In the genomic region with DNA sequence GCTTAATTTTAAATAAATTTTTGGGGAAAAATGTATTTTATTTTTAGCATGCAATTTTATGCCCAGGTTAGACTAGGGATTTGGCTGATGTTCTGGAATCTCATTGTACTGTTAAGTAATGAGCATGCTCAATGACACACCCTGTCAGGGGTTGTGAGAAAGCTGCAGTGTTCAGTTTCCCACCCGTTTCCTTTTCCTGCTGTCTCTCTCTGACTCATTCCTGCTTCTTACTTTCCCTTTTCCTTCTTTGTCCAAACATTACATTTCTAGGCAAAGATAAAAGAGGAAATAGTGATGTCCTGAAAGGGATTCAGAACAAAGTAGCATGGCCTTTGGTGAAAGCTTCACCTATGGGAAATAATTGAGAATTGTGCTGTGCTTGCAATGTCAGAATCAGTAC, we compare ENCODE assay signal across 14 cellular contexts. TPM values are rescaled to one million over a fixed set of nuclear protein-coding genes. Genes with fewer than 3 reads are reported as not detected.
A peak's percentile ranks its signal among the peaks of the same experiment; 100 is the strongest.
DNase-seq lines count a peak whose midpoint lies in the region; ATAC-seq, FAIRE-seq and TF ChIP-seq lines count a peak whose summit lies in the region.
"Had no signal": no experiment of that assay in that cellular context is flagged by ENCODE, and none has a peak within 500 bp of the region (broad histone marks: within the 10 kb centered on the region; RNA-seq: fewer than 3 reads in every experiment).

No MANE protein-coding gene starts in this region.

- no peak for TF ChIP-seq RAD21 in liver (IDR thresholded peaks at IDR 0.05)
- no peak for TF ChIP-seq RAD21 in HepG2 (CRISPR knock-in tag; IDR thresholded peaks at IDR 0.05)

- FAIRE-seq in HepG2 (lab: Jason Lieb, UNC) (no peak), urothelium cell line (lab: Jason Lieb, UNC) (no peak)

- no peak overlapping the region for H3K9ac ChIP-seq in liver (ENCODE audit: low read depth in 1 of 2, low read length in 2 of 2)
- no peak overlapping the region for H3K9ac ChIP-seq in HepG2 (ENCODE audit: insufficient read depth, low read depth, low read length)
- H3K9ac ChIP-seq in adipocyte (ENCODE audit: low read length) = no peak overlapping the region

- no TSS peak for BruUV-seq in HepG2 (replicated peaks; lab: Mats Ljungman, UMichigan)

- H4K20me1 ChIP-seq in HepG2 (ENCODE audit: insufficient read depth, low read length) = no peaks in the 10 kb centered on the region

- TF ChIP-seq POLR2A in HepG2 (IDR thresholded peaks at IDR 0.05; ENCODE audit: insufficient read depth in 1 of 2, low read depth in 2 of 2, low read length in 2 of 2) = no peak

- POLR2A ChIA-PET in HepG2 (lab: Yijun Ruan, JAX) = no interaction called here

- H3K9me3 ChIP-seq in liver (ENCODE audit: control insufficient read depth in 4 of 4, low read length in 3 of 4) (peaks cover 0 to 7% (median 0%) of the 10 kb centered on the region in 4 donors), HepG2 (ENCODE audit: low read length) (no peaks in the 10 kb centered on the region), adipocyte (ENCODE audit: control insufficient read depth, low read length) (no peaks in the 10 kb centered on the region), heart right ventricle (no peaks in the 10 kb centered on the region)
- H3K9me3 ChIP-seq: stomach had no signal

- no peak overlapping the region for H3K4me3 Mint-ChIP-seq in activated T-helper 17 cell treated with anti-CD3 and anti-CD28 coated beads, Interleukin-2, amount 50 U/mL, for 72 hours
- H3K4me3 Mint-ChIP-seq: activated naive CD4-positive, alpha-beta T cell treated with anti-CD3 and anti-CD28 coated beads, Interleukin-2, amount 50 U/mL, for 24 hours; naive thymus-derived CD8-positive, alpha-beta T cell had no signal

- ATAC-seq in HepG2 = no peak
- ATAC-seq in heart right ventricle = peak in 7 of 8 donors; percentile 29 to 88 (median 72)
- no peak for ATAC-seq in activated T-helper 17 cell treated with anti-CD3 and anti-CD28 coated beads, Interleukin-2, amount 50 U/mL, for 72 hours (replicated peaks)
- ATAC-seq: naive thymus-derived CD8-positive, alpha-beta T cell had no signal

- peaks cover 3% of the 10 kb centered on the region for H3K27me3 Mint-ChIP-seq in activated T-helper 17 cell treated with anti-CD3 and anti-CD28 coated beads, Interleukin-2, amount 50 U/mL, for 72 hours

- H2AFZ ChIP-seq in HepG2 (ENCODE audit: low read length) = no peak overlapping the region

- no peak overlapping the region for H3K4me2 ChIP-seq in HepG2 (ENCODE audit: low read depth, low read length)

- TF ChIP-seq EP300 in HepG2 (IDR thresholded peaks at IDR 0.05; ENCODE audit: low read depth in 2 of 2, low read length in 2 of 2) = no peak
- no peak for TF ChIP-seq EP300 in HepG2 (CRISPR knock-in tag; IDR thresholded peaks at IDR 0.05; ENCODE audit: borderline replicate concordance)

- H3K4me1 Mint-ChIP-seq in activated T-helper 17 cell treated with anti-CD3 and anti-CD28 coated beads, Interleukin-2, amount 50 U/mL, for 72 hours = no peaks in the 10 kb centered on the region
- H3K4me1 Mint-ChIP-seq: activated naive CD4-positive, alpha-beta T cell treated with anti-CD3 and anti-CD28 coated beads, Interleukin-2, amount 50 U/mL, for 24 hours; naive thymus-derived CD8-positive, alpha-beta T cell had no signal

- H3K27me3 ChIP-seq in liver (ENCODE audit: control insufficient read depth in 4 of 4, insufficient read depth in 4 of 4, low read length in 3 of 4) (no peaks in the 10 kb centered on the region), HepG2 (ENCODE audit: control insufficient read depth in 1 of 2, insufficient read depth in 2 of 2, low read length in 2 of 2) (no peaks in the 10 kb centered on the region), adipocyte (replicated peaks; ENCODE audit: control insufficient read depth, insufficient read depth, low read length) (no peaks in the 10 kb centered on the region), heart right ventricle (no peaks in the 10 kb centered on the region)
- H3K27me3 ChIP-seq: stomach had no signal

- intact Hi-C loops in HepG2 (cut with micrococcal nuclease; ENCODE audit: unreplicated experiment) (no loop called here), heart right ventricle (cut with DNase I) (no loop called here)

- H3K79me2 ChIP-seq in HepG2 (ENCODE audit: insufficient read depth, low read length) = no peaks in the 10 kb centered on the region

- no peaks in the 10 kb centered on the region for H3K4me1 ChIP-seq in liver (ENCODE audit: control insufficient read depth in 4 of 4, insufficient read depth in 4 of 4, low read length in 3 of 4)
- no peaks in the 10 kb centered on the region for H3K4me1 ChIP-seq in HepG2 (ENCODE audit: insufficient read depth, low read length)
- H3K4me1 ChIP-seq in adipocyte (ENCODE audit: control insufficient read depth, insufficient read depth, low read length) = no peaks in the 10 kb centered on the region
- peaks cover 0 to 13% (median 0%) of the 10 kb centered on the region in 9 donors for H3K4me1 ChIP-seq in heart right ventricle

- H3K4me3 ChIP-seq in liver (ENCODE audit: low read depth in 1 of 3, low read length in 3 of 3) = no peak overlapping the region
- H3K4me3 ChIP-seq in HepG2 (replicated peaks in 1 of 3; ENCODE audit: insufficient read depth in 1 of 3, low read depth in 2 of 3, low read length in 3 of 3) = no peak overlapping the region
- no peak overlapping the region for H3K4me3 ChIP-seq in adipocyte (ENCODE audit: low read length)
- H3K4me3 ChIP-seq in heart right ventricle = no peak overlapping the region
- H3K4me3 ChIP-seq: stomach had no signal

- CTCF ChIA-PET in HepG2 (lab: Yijun Ruan, JAX; ENCODE audit: low intra/inter-chr PET ratio, low total read pairs) = no interaction called here

- 38% methylated on average over 1 of the region's 1 CpG for whole genome bisulfite sequencing in liver
- 3% methylated on average over 1 of the region's 1 CpG for WGBS in HepG2 (ENCODE audit: low lambda C conversion rate)
- WGBS in heart right ventricle, 2 donors = 20 to 42% methylated on average over 1 of the region's 1 CpG

- H3K27ac ChIP-seq in liver (ENCODE audit: low read depth in 1 of 2, low read length in 2 of 2) (no peak overlapping the region), HepG2 (ENCODE audit: extremely low read length, insufficient read depth, low read length) (no peak overlapping the region), heart right ventricle (peak overlapping the region in 5 of 10 donors; percentile 24 to 66 (median 27))
- H3K27ac ChIP-seq: stomach had no signal

- H3K36me3 ChIP-seq in liver (ENCODE audit: control insufficient read depth in 4 of 4, insufficient read depth in 3 of 4, low read depth in 1 of 4, low read length in 3 of 4) = no peaks in the 10 kb centered on the region
- no peaks in the 10 kb centered on the region for H3K36me3 ChIP-seq in HepG2 (replicated peaks in 1 of 2; ENCODE audit: control insufficient read depth in 1 of 2, insufficient read depth in 2 of 2, low read length in 2 of 2)
- H3K36me3 ChIP-seq in adipocyte (ENCODE audit: control insufficient read depth, insufficient read depth, low read length, severe bottlenecking) = no peaks in the 10 kb centered on the region
- no peaks in the 10 kb centered on the region for H3K36me3 ChIP-seq in heart right ventricle
- H3K36me3 ChIP-seq: stomach had no signal

- no peaks in the 10 kb centered on the region for H3K9me3 Mint-ChIP-seq in activated T-helper 17 cell treated with anti-CD3 and anti-CD28 coated beads, Interleukin-2, amount 50 U/mL, for 72 hours
- H3K9me3 Mint-ChIP-seq: activated naive CD4-positive, alpha-beta T cell treated with anti-CD3 and anti-CD28 coated beads, Interleukin-2, amount 50 U/mL, for 24 hours had no signal

- TF ChIP-seq CTCF in liver (IDR thresholded peaks at IDR 0.05; ENCODE audit: low read depth, low read length, missing input control) = no peak
- TF ChIP-seq CTCF in HepG2 (CRISPR knock-in tag; IDR thresholded peaks at IDR 0.05) = no peak
- TF ChIP-seq CTCF in heart right ventricle (IDR thresholded peaks at IDR 0.05) = no peak

- DNase-seq in HepG2 (ENCODE audit: low spot score) (no peak), adipocyte (ENCODE audit: low read depth) (peak; percentile 2), heart right ventricle (peak in 1 of 2 donors; percentile 41), urothelium cell line (ENCODE audit: low spot score) (peak; percentile 16), D341Med (ENCODE audit: low spot score) (no peak), amniotic stem cell (lab: John Stamatoyannopoulos, UW) (no peak)
- DNase-seq: activated CD4-positive, alpha-beta T cell treated with anti-CD3 and anti-CD28 coated beads, Interleukin-2, amount 50 U/mL, for 1 hour; GOT3; naive thymus-derived CD8-positive, alpha-beta T cell; stomach had no signal

- H3K36me3 Mint-ChIP-seq in activated T-helper 17 cell treated with anti-CD3 and anti-CD28 coated beads, Interleukin-2, amount 50 U/mL, for 72 hours (ENCODE audit: low read depth) = no peaks in the 10 kb centered on the region
- H3K36me3 Mint-ChIP-seq: activated naive CD4-positive, alpha-beta T cell treated with anti-CD3 and anti-CD28 coated beads, Interleukin-2, amount 50 U/mL, for 24 hours had no signal

- in situ Hi-C loops in HepG2 (cut with HindIII; ENCODE audit: extremely low pct_ligation_motif_present, low pct_unique_long_range_greater_than_20kb) = no loop called here

- H3K27ac Mint-ChIP-seq in activated T-helper 17 cell treated with anti-CD3 and anti-CD28 coated beads, Interleukin-2, amount 50 U/mL, for 72 hours = no peak overlapping the region
- H3K27ac Mint-ChIP-seq: activated naive CD4-positive, alpha-beta T cell treated with anti-CD3 and anti-CD28 coated beads, Interleukin-2, amount 50 U/mL, for 24 hours had no signal

RNA-seq across cellular contexts. Expression of gene OOSP3, which starts 22.7 kb away (rescaled TPM):
- total RNA-seq in liver = not detected
- not detected for polyA plus RNA-seq in liver
- total RNA-seq in HepG2 (2016; rRNA removed; fragmentation: Illumina TruSeq; extraction: Trizol) = not detected in 2 replicates
- not detected in 2 replicates for total RNA-seq in HepG2 (2016; cell fraction: cytosol; rRNA removed; fragmentation: Illumina TruSeq; extraction: Trizol; ENCODE audit: low read depth)
- not detected in 2 replicates for total RNA-seq in HepG2 (2016; cell fraction: insoluble cytoplasmic fraction; rRNA removed; fragmentation: Illumina TruSeq; extraction: Trizol)
- not detected in 2 replicates for total RNA-seq in HepG2 (2016; cell fraction: membrane; rRNA removed; fragmentation: Illumina TruSeq; extraction: Trizol)
- total RNA-seq in HepG2 (2016; cell fraction: nucleus; rRNA removed; fragmentation: Illumina TruSeq; extraction: Trizol) = not detected in 2 replicates
- polyA plus RNA-seq in HepG2 (2011; rRNA removed) = not detected in 2 replicates
- polyA plus RNA-seq in HepG2 (2011; cell fraction: cytosol; rRNA removed) = not detected in 2 replicates
- polyA plus RNA-seq in HepG2 (2011; cell fraction: nucleus; rRNA removed) = not detected in 2 replicates
- polyA plus RNA-seq in HepG2 (2012) = not detected in 2 replicates
- polyA plus RNA-seq in HepG2 (2016; cell fraction: cytosol; fragmentation: Illumina TruSeq; extraction: Trizol; ENCODE audit: low read depth) = not detected in 2 replicates
- not detected in 2 replicates for polyA plus RNA-seq in HepG2 (2016; cell fraction: insoluble cytoplasmic fraction; fragmentation: Illumina TruSeq; extraction: Trizol; ENCODE audit: low read depth)
- not detected in 2 replicates for polyA plus RNA-seq in HepG2 (2016; cell fraction: membrane; fragmentation: Illumina TruSeq; extraction: Trizol; ENCODE audit: low read depth)
- polyA plus RNA-seq in HepG2 (2016; cell fraction: nucleus; fragmentation: Illumina TruSeq; extraction: Trizol; ENCODE audit: insufficient read depth, low read depth) = not detected in 2 replicates
- not detected in 2 replicates for polyA minus RNA-seq in HepG2 (2011; rRNA and poly(A)+ RNA removed; ENCODE audit: low replicate concordance)
- polyA minus RNA-seq in HepG2 (2011; cell fraction: cytosol; rRNA and poly(A)+ RNA removed) = not detected in 2 replicates
- not detected in 2 replicates for polyA minus RNA-seq in HepG2 (2011; cell fraction: nucleus; rRNA and poly(A)+ RNA removed)
- not detected for total RNA-seq in heart right ventricle
- not detected for polyA plus RNA-seq in heart right ventricle
- not detected for total RNA-seq in activated T-helper 17 cell treated with anti-CD3 and anti-CD28 coated beads, Interleukin-2, amount 50 U/mL, for 72 hours
- total RNA-seq: naive thymus-derived CD8-positive, alpha-beta T cell; stomach had no signal
- polyA plus RNA-seq: AG04450, stomach had no signal

RNA-seq across cellular contexts. Expression of gene TCN1, which starts 35.0 kb away (rescaled TPM):
- 1 to 10 TPM in 1 of 2 donors, under 1 TPM in 1; 0.08 to 4.7 TPM for total RNA-seq in liver
- polyA plus RNA-seq in liver = under 1 TPM in 1 of 2 donors, not detected in 1; 0.17 TPM
- total RNA-seq in HepG2 (2016; rRNA removed; fragmentation: Illumina TruSeq; extraction: Trizol) = not detected in 2 replicates
- not detected in 2 replicates for total RNA-seq in HepG2 (2016; cell fraction: cytosol; rRNA removed; fragmentation: Illumina TruSeq; extraction: Trizol; ENCODE audit: low read depth)
- not detected in 2 replicates for total RNA-seq in HepG2 (2016; cell fraction: insoluble cytoplasmic fraction; rRNA removed; fragmentation: Illumina TruSeq; extraction: Trizol)
- not detected in 2 replicates for total RNA-seq in HepG2 (2016; cell fraction: membrane; rRNA removed; fragmentation: Illumina TruSeq; extraction: Trizol)
- total RNA-seq in HepG2 (2016; cell fraction: nucleus; rRNA removed; fragmentation: Illumina TruSeq; extraction: Trizol) = not detected in 2 replicates
- polyA plus RNA-seq in HepG2 (2011; rRNA removed) = 0.05 TPM in 1 of 2 replicates, not detected in the other
- polyA plus RNA-seq in HepG2 (2011; cell fraction: cytosol; rRNA removed) = not detected in 2 replicates
- polyA plus RNA-seq in HepG2 (2011; cell fraction: nucleus; rRNA removed) = not detected in 2 replicates
- not detected in 2 replicates for polyA plus RNA-seq in HepG2 (2012)
- polyA plus RNA-seq in HepG2 (2016; cell fraction: cytosol; fragmentation: Illumina TruSeq; extraction: Trizol; ENCODE audit: low read depth) = not detected in 2 replicates
- not detected in 2 replicates for polyA plus RNA-seq in HepG2 (2016; cell fraction: insoluble cytoplasmic fraction; fragmentation: Illumina TruSeq; extraction: Trizol; ENCODE audit: low read depth)
- polyA plus RNA-seq in HepG2 (2016; cell fraction: membrane; fragmentation: Illumina TruSeq; extraction: Trizol; ENCODE audit: low read depth) = not detected in 2 replicates
- polyA plus RNA-seq in HepG2 (2016; cell fraction: nucleus; fragmentation: Illumina TruSeq; extraction: Trizol; ENCODE audit: insufficient read depth, low read depth) = not detected in 2 replicates
- polyA minus RNA-seq in HepG2 (2011; rRNA and poly(A)+ RNA removed; ENCODE audit: low replicate concordance) = 0.80 TPM in 1 of 2 replicates, not detected in the other
- not detected in 2 replicates for polyA minus RNA-seq in HepG2 (2011; cell fraction: cytosol; rRNA and poly(A)+ RNA removed)
- polyA minus RNA-seq in HepG2 (2011; cell fraction: nucleus; rRNA and poly(A)+ RNA removed) = not detected in 2 replicates
- total RNA-seq in heart right ventricle = 1 to 10 TPM in 1 of 10 donors, under 1 TPM in 1, not detected in 8; 0.18 to 1.2 TPM
- under 1 TPM in 1 of 2 donors, not detected in 1; 0.32 TPM for polyA plus RNA-seq in heart right ventricle
- not detected for total RNA-seq in activated T-helper 17 cell treated with anti-CD3 and anti-CD28 coated beads, Interleukin-2, amount 50 U/mL, for 72 hours
- total RNA-seq: naive thymus-derived CD8-positive, alpha-beta T cell had no signal
- polyA plus RNA-seq: AG04450; naive thymus-derived CD8-positive, alpha-beta T cell had no signal

RNA-seq across cellular contexts. Expression of gene OOSP1, which starts 36.9 kb away (rescaled TPM):
- total RNA-seq in liver (not detected), HepG2 (2016; rRNA removed; fragmentation: Illumina TruSeq; extraction: Trizol) (not detected in 2 replicates), heart right ventricle (not detected)
- polyA plus RNA-seq in liver (not detected), HepG2 (2011; rRNA removed) (not detected in 2 replicates), heart right ventricle (not detected)
- total RNA-seq in HepG2 (2016; cell fraction: cytosol; rRNA removed; fragmentation: Illumina TruSeq; extraction: Trizol; ENCODE audit: low read depth) = not detected in 2 replicates
- not detected in 2 replicates for total RNA-seq in HepG2 (2016; cell fraction: insoluble cytoplasmic fraction; rRNA removed; fragmentation: Illumina TruSeq; extraction: Trizol)
- not detected in 2 replicates for total RNA-seq in HepG2 (2016; cell fraction: membrane; rRNA removed; fragmentation: Illumina TruSeq; extraction: Trizol)
- not detected in 2 replicates for total RNA-seq in HepG2 (2016; cell fraction: nucleus; rRNA removed; fragmentation: Illumina TruSeq; extraction: Trizol)
- polyA plus RNA-seq in HepG2 (2011; cell fraction: cytosol; rRNA removed) = not detected in 2 replicates
- polyA plus RNA-seq in HepG2 (2011; cell fraction: nucleus; rRNA removed) = not detected in 2 replicates
- polyA plus RNA-seq in HepG2 (2012) = not detected in 2 replicates
- not detected in 2 replicates for polyA plus RNA-seq in HepG2 (2016; cell fraction: cytosol; fragmentation: Illumina TruSeq; extraction: Trizol; ENCODE audit: low read depth)
- not detected in 2 replicates for polyA plus RNA-seq in HepG2 (2016; cell fraction: insoluble cytoplasmic fraction; fragmentation: Illumina TruSeq; extraction: Trizol; ENCODE audit: low read depth)
- not detected in 2 replicates for polyA plus RNA-seq in HepG2 (2016; cell fraction: membrane; fragmentation: Illumina TruSeq; extraction: Trizol; ENCODE audit: low read depth)
- polyA plus RNA-seq in HepG2 (2016; cell fraction: nucleus; fragmentation: Illumina TruSeq; extraction: Trizol; ENCODE audit: insufficient read depth, low read depth) = not detected in 2 replicates
- not detected in 2 replicates for polyA minus RNA-seq in HepG2 (2011; rRNA and poly(A)+ RNA removed; ENCODE audit: low replicate concordance)
- not detected in 2 replicates for polyA minus RNA-seq in HepG2 (2011; cell fraction: cytosol; rRNA and poly(A)+ RNA removed)
- polyA minus RNA-seq in HepG2 (2011; cell fraction: nucleus; rRNA and poly(A)+ RNA removed) = not detected in 2 replicates
- total RNA-seq in activated T-helper 17 cell treated with anti-CD3 and anti-CD28 coated beads, Interleukin-2, amount 50 U/mL, for 72 hours = not detected
- total RNA-seq: naive thymus-derived CD8-positive, alpha-beta T cell; stomach had no signal
- polyA plus RNA-seq: AG04450; naive thymus-derived CD8-positive, alpha-beta T cell; stomach had no signal

RNA-seq across cellular contexts. Expression of gene CBLIF, which starts 56.0 kb away (rescaled TPM):
- total RNA-seq in liver (not detected), HepG2 (2016; rRNA removed; fragmentation: Illumina TruSeq; extraction: Trizol) (not detected in 2 replicates), heart right ventricle (not detected)
- polyA plus RNA-seq in liver (not detected), HepG2 (2011; rRNA removed) (not detected in 2 replicates), heart right ventricle (not detected)
- not detected in 2 replicates for total RNA-seq in HepG2 (2016; cell fraction: cytosol; rRNA removed; fragmentation: Illumina TruSeq; extraction: Trizol; ENCODE audit: low read depth)
- total RNA-seq in HepG2 (2016; cell fraction: insoluble cytoplasmic fraction; rRNA removed; fragmentation: Illumina TruSeq; extraction: Trizol) = not detected in 2 replicates
- not detected in 2 replicates for total RNA-seq in HepG2 (2016; cell fraction: membrane; rRNA removed; fragmentation: Illumina TruSeq; extraction: Trizol)
- total RNA-seq in HepG2 (2016; cell fraction: nucleus; rRNA removed; fragmentation: Illumina TruSeq; extraction: Trizol) = not detected in 2 replicates
- not detected in 2 replicates for polyA plus RNA-seq in HepG2 (2011; cell fraction: cytosol; rRNA removed)
- polyA plus RNA-seq in HepG2 (2011; cell fraction: nucleus; rRNA removed) = not detected in 2 replicates
- polyA plus RNA-seq in HepG2 (2012) = not detected in 2 replicates
- not detected in 2 replicates for polyA plus RNA-seq in HepG2 (2016; cell fraction: cytosol; fragmentation: Illumina TruSeq; extraction: Trizol; ENCODE audit: low read depth)
- not detected in 2 replicates for polyA plus RNA-seq in HepG2 (2016; cell fraction: insoluble cytoplasmic fraction; fragmentation: Illumina TruSeq; extraction: Trizol; ENCODE audit: low read depth)
- not detected in 2 replicates for polyA plus RNA-seq in HepG2 (2016; cell fraction: membrane; fragmentation: Illumina TruSeq; extraction: Trizol; ENCODE audit: low read depth)
- not detected in 2 replicates for polyA plus RNA-seq in HepG2 (2016; cell fraction: nucleus; fragmentation: Illumina TruSeq; extraction: Trizol; ENCODE audit: insufficient read depth, low read depth)
- polyA minus RNA-seq in HepG2 (2011; rRNA and poly(A)+ RNA removed; ENCODE audit: low replicate concordance) = not detected in 2 replicates
- not detected in 2 replicates for polyA minus RNA-seq in HepG2 (2011; cell fraction: cytosol; rRNA and poly(A)+ RNA removed)
- not detected in 2 replicates for polyA minus RNA-seq in HepG2 (2011; cell fraction: nucleus; rRNA and poly(A)+ RNA removed)
- total RNA-seq in activated T-helper 17 cell treated with anti-CD3 and anti-CD28 coated beads, Interleukin-2, amount 50 U/mL, for 72 hours = not detected
- total RNA-seq: naive thymus-derived CD8-positive, alpha-beta T cell had no signal
- polyA plus RNA-seq: AG04450; naive thymus-derived CD8-positive, alpha-beta T cell had no signal

Comparison
In these comparisons a context has a peak if more than half of its experiments do, and no peak if none do; other contexts are left out.
1. ATAC-seq: peak in heart right ventricle (7 of 8); none in HepG2 (single experiment) and activated T-helper 17 cell treated with anti-CD3 and anti-CD28 coated beads, Interleukin-2, amount 50 U/mL, for 72 hours (single experiment).
2. DNase-seq: peak in adipocyte (single experiment) and urothelium cell line (single experiment); none in HepG2 (single experiment), D341Med (single experiment) and amniotic stem cell (single experiment).